In genomic region chr16:84795338-84796053, GRCh38 we compare ENCODE assay signal across 10 cellular contexts. TPM values are rescaled to one million over a fixed set of nuclear protein-coding genes. Genes with fewer than 3 reads are reported as not detected.
DNase-seq lines count a peak whose midpoint lies in the region; ATAC-seq and TF ChIP-seq lines count a peak whose summit lies in the region.
"Had no signal": no experiment of that assay in that cellular context is flagged by ENCODE, and none has a peak within 500 bp of the region (broad histone marks: within the 10 kb centered on the region; RNA-seq: fewer than 3 reads in every experiment).

No MANE protein-coding gene starts in this region.

- DNase-seq in GM04504 (ENCODE audit: low read depth) (peak; percentile 94), chondrocyte (ENCODE audit: low spot score) (peak; percentile 62), left colon (peak; percentile 47 to 78), stomach (peak; percentile 43), Calu3 (no peak), HUDEP-2 (lab: John Stamatoyannopoulos, UW; ENCODE audit: unreplicated experiment in 76 of 76) (no peak), WTC11 (ENCODE audit: low spot score) (no peak)
- DNase-seq in activated T-cell treated with anti-CD3 and anti-CD28 coated beads, Interleukin-2, amount 50 U/mL, for 24 hours = no peak
- DNase-seq: NCI-H1694 treated with DMSO at 0.1 percent for 48 hours had no signal

- TF ChIP-seq CTCF in chondrocyte (IDR thresholded peaks at IDR 0.05) (no peak), stomach (IDR thresholded peaks at IDR 0.05) (no peak), Calu3 (IDR thresholded peaks at IDR 0.05; ENCODE audit: unreplicated experiment) (no peak), WTC11 (IDR thresholded peaks at IDR 0.05) (no peak)

- H3K27ac ChIP-seq in stomach = peak overlapping the region; percentile 22 to 87 (median 81)

- no peaks in the 10 kb centered on the region for H3K9me3 ChIP-seq in stomach

- peak; percentile 94 for TF ChIP-seq EP300 in stomach (IDR thresholded peaks at IDR 0.05)

- H3K27me3 Mint-ChIP-seq in chondrocyte (ENCODE audit: low read depth) (no peaks in the 10 kb centered on the region), Calu3 (ENCODE audit: unreplicated experiment) (no peaks in the 10 kb centered on the region), WTC11 (ENCODE audit: low read depth) (no peaks in the 10 kb centered on the region)
- no peaks in the 10 kb centered on the region for H3K27me3 Mint-ChIP-seq in activated T-cell treated with anti-CD3 and anti-CD28 coated beads, Interleukin-2, amount 50 U/mL, for 24 hours

- H3K36me3 Mint-ChIP-seq in chondrocyte (ENCODE audit: low read depth) (no peaks in the 10 kb centered on the region), Calu3 (ENCODE audit: insufficient read depth, unreplicated experiment) (no peaks in the 10 kb centered on the region), WTC11 (no peaks in the 10 kb centered on the region)
- peaks cover 2% of the 10 kb centered on the region for H3K36me3 Mint-ChIP-seq in activated T-cell treated with anti-CD3 and anti-CD28 coated beads, Interleukin-2, amount 50 U/mL, for 24 hours (ENCODE audit: low read depth)

- POLR2A ChIA-PET in WTC11 (lab: Charles Lee) = no interaction called here

- 65 to 84% (median 76%) methylated on average over 22 of the region's 22 CpGs for WGBS in stomach, 5 donors

- H3K4me1 Mint-ChIP-seq in chondrocyte (ENCODE audit: low read depth) = peaks cover 22% of the 10 kb centered on the region
- no peaks in the 10 kb centered on the region for H3K4me1 Mint-ChIP-seq in Calu3 (ENCODE audit: low read depth, unreplicated experiment)
- H3K4me1 Mint-ChIP-seq in activated T-cell treated with anti-CD3 and anti-CD28 coated beads, Interleukin-2, amount 50 U/mL, for 24 hours (ENCODE audit: low read depth) = no peaks in the 10 kb centered on the region
- H3K4me1 Mint-ChIP-seq in WTC11 = peaks cover 4% of the 10 kb centered on the region; the same call in 1 of the 2 replicates

- H3K9me3 Mint-ChIP-seq in chondrocyte (ENCODE audit: low read depth) = no peaks in the 10 kb centered on the region
- no peaks in the 10 kb centered on the region for H3K9me3 Mint-ChIP-seq in Calu3 (ENCODE audit: low read depth, unreplicated experiment)
- no peaks in the 10 kb centered on the region for H3K9me3 Mint-ChIP-seq in activated T-cell treated with anti-CD3 and anti-CD28 coated beads, Interleukin-2, amount 50 U/mL, for 24 hours
- peaks cover 5% of the 10 kb centered on the region; the same call in 1 of the 2 replicates for H3K9me3 Mint-ChIP-seq in WTC11

- peak overlapping the region in 1 of 4 donors; percentile 0 for H3K4me3 ChIP-seq in stomach

- no TSS peak for BruUV-seq in Calu3 (replicated peaks; lab: Mats Ljungman, UMichigan)

- H3K4me3 Mint-ChIP-seq in chondrocyte (ENCODE audit: unreplicated experiment) (no peak overlapping the region), Calu3 (ENCODE audit: low read depth, unreplicated experiment) (no peak overlapping the region), WTC11 (no peak overlapping the region)
- H3K4me3 Mint-ChIP-seq in activated T-cell treated with anti-CD3 and anti-CD28 coated beads, Interleukin-2, amount 50 U/mL, for 24 hours = no peak overlapping the region

- no peaks in the 10 kb centered on the region for H3K36me3 ChIP-seq in stomach

- H3K27ac Mint-ChIP-seq in chondrocyte (ENCODE audit: unreplicated experiment) (peak overlapping the region; percentile 41), Calu3 (ENCODE audit: unreplicated experiment) (no peak overlapping the region), WTC11 (no peak overlapping the region)
- no peak overlapping the region for H3K27ac Mint-ChIP-seq in activated T-cell treated with anti-CD3 and anti-CD28 coated beads, Interleukin-2, amount 50 U/mL, for 24 hours

- peaks cover 0 to 10% (median 4%) of the 10 kb centered on the region in 4 donors for H3K4me1 ChIP-seq in stomach

- no peak for TF ChIP-seq POLR2A in stomach (IDR thresholded peaks at IDR 0.05)

- CTCF ChIA-PET in Calu3 (lab: Charles Lee) (interaction anchor here (0.5 to 0.6 kb wide), 2 partner anchors 108 to 272 kb away, joined by 5 read pairs; no protein-coding TSS in a partner anchor), WTC11 (lab: Charles Lee) (no interaction called here)

- intact Hi-C loops in left colon (cut with DNase I, micrococcal nuclease) = no loop called here
- intact Hi-C loops in stomach (cut with DNase I; ENCODE audit: low total_unique reads) = no loop called here
- intact Hi-C loops in Calu3 (cut with micrococcal nuclease; ENCODE audit: unreplicated experiment) = no loop called here

- no peaks in the 10 kb centered on the region for H3K27me3 ChIP-seq in stomach

- ATAC-seq in left colon = peak; percentile 35
- no peak; the same call in 1 of the 2 replicates for ATAC-seq in WTC11
- ATAC-seq: SK-N-SH treated with all-trans-retinoic acid at 6 μM for 48 hours had no signal

TF ChIP-seq in WTC11, 78 proteins besides CTCF, POLR2A, EP300 and RAD21 (continues in another document):
- TF ChIP-seq GRHL2 (CRISPR knock-in tag; IDR thresholded peaks at IDR 0.05; ENCODE audit: insufficient replicate concordance, severe bottlenecking) (no peak), CDX4 (CRISPR knock-in tag; IDR thresholded peaks at IDR 0.05; ENCODE audit: borderline replicate concordance) (no peak), GABPB1 (CRISPR knock-in tag; IDR thresholded peaks at IDR 0.05) (no peak), ARID4B (CRISPR knock-in tag; IDR thresholded peaks at IDR 0.05; ENCODE audit: borderline replicate concordance) (no peak), SMAD3 (CRISPR knock-in tag; IDR thresholded peaks at IDR 0.05; ENCODE audit: borderline replicate concordance) (no peak), ZNF425 (CRISPR knock-in tag; conservative IDR thresholded peaks at IDR 0.05) (no peak), E2F5 (CRISPR knock-in tag; IDR thresholded peaks at IDR 0.05) (no peak), SMAD4 (CRISPR knock-in tag; IDR thresholded peaks at IDR 0.05) (no peak)

RNA-seq across cellular contexts. Expression of gene CRISPLD2, which starts 24.3 kb away (rescaled TPM):
- total RNA-seq in chondrocyte (1.7 to 12.1 TPM (median 11.7 TPM) in 3 replicates), left colon (10 to 100 TPM; 27.2 to 31.6 TPM), stomach (100 to 1,000 TPM in 3 of 5 donors, 10 to 100 TPM in 2; 92.0 to 242 (median 102) TPM), Calu3 (2022) (5.9 and 6.5 TPM in 2 replicates), WTC11 (2021) (8.7 to 9.5 TPM (median 9.4 TPM) in 3 replicates)
- polyA plus RNA-seq in stomach = 10 to 100 TPM; 18.3 to 46.0 (median 20.2) TPM

Comparison
In these comparisons a context has a peak if more than half of its experiments do, and no peak if none do; other contexts are left out.
1. DNase-seq: peak in GM04504 (single experiment), chondrocyte (single experiment), left colon (2 of 2) and stomach (single experiment); none in Calu3 (single experiment), activated T-cell treated with anti-CD3 and anti-CD28 coated beads, Interleukin-2, amount 50 U/mL, for 24 hours (single experiment), HUDEP-2 (0 of 76) and WTC11 (single experiment).